ENCODE assay signal across 25 cellular contexts in genomic region chr3:17942856-17943255, GRCh38.
DNase-seq lines count a peak whose midpoint lies in the region; ATAC-seq, FAIRE-seq and TF ChIP-seq lines count a peak whose summit lies in the region.
"Had no signal": no experiment of that assay in that cellular context is flagged by ENCODE, and none has a peak within 500 bp of the region (broad histone marks: within the 10 kb centered on the region; RNA-seq: fewer than 3 reads in every experiment).

No MANE protein-coding gene starts in this region.

- FAIRE-seq in bronchial epithelial cell (lab: Jason Lieb, UNC): no peak

- dilution Hi-C loops in IMR-90 (cut with HindIII; ENCODE audit: low sequenced_read_pairs, unreplicated experiment): no loop called here

- DNase-seq in EL (peak; percentile 36), IMR-90 (no peak), bronchial epithelial cell (ENCODE audit: low read depth) (peak; percentile 55), trophoblast cell (peak; percentile 44 to 65), HPDE6-E6E7 (ENCODE audit: extremely low spot score) (no peak), inferior parietal cortex (ENCODE audit: extremely low spot score) (no peak), kidney glomerular epithelial cell (lab: John Stamatoyannopoulos, UW) (no peak), left ventricle myocardium superior (no peak)
- DNase-seq: activated CD4-positive, CD25-positive, alpha-beta regulatory T cell treated with anti-CD3 and anti-CD28 coated beads, Interleukin-2, amount 50 U/mL, for 72 hours; activated naive CD8-positive, alpha-beta T cell treated with anti-CD3 and anti-CD28 coated beads for 36 hours; COR-L47; dermis blood vessel endothelial cell; H7; Karpas-422; left lung; NCI-H1092 treated with DMSO at 0.1 percent for 48 hours; NCI-H2081 treated with DMSO at 0.1 percent for 48 hours; NCI-H510A; NK-92 treated with Interleukin-12 subunit alpha and Interleukin-12 subunit beta, amount 100 ng/mL, for 24 hours; occipital lobe; right cardiac atrium; RPMI8226 had no signal

- in situ Hi-C loops in IMR-90 (cut with MboI; ENCODE audit: low sequenced_read_pairs): no loop called here

- TF ChIP-seq RAD21 in IMR-90 (IDR thresholded peaks at IDR 0.05; ENCODE audit: low read length): no peak

- no peaks in the 10 kb centered on the region for H3K27me3 ChIP-seq in IMR-90 (ENCODE audit: control insufficient read depth, insufficient read depth, low read length)
- H3K27me3 ChIP-seq in bronchial epithelial cell (ENCODE audit: control insufficient read depth, insufficient read depth, low read length): no peaks in the 10 kb centered on the region
- no peaks in the 10 kb centered on the region for H3K27me3 ChIP-seq in trophoblast cell (ENCODE audit: insufficient read depth, low read length)
- H3K27me3 ChIP-seq: left lung had no signal

- H3K56ac ChIP-seq in IMR-90 (ENCODE audit: extremely low read depth, insufficient read depth, low read length): no peak overlapping the region

- no peak overlapping the region for H3K23ac ChIP-seq in IMR-90 (ENCODE audit: low read depth, low read length)
- no peak overlapping the region for H3K23ac ChIP-seq in trophoblast cell (ENCODE audit: low read length)

- 43% methylated on average over 1 of the region's 2 CpGs; no CpG with 5 or more reads in 1 of the 2 experiments for WGBS in IMR-90 (ENCODE audit: extremely low coverage in 2 of 2, insufficient read length in 1 of 2), 2 experiments
- WGBS in trophoblast cell (ENCODE audit: extremely low coverage, insufficient coverage, insufficient read length): no CpG with 5 or more reads among the region's 2 CpGs

- H2AFZ ChIP-seq in IMR-90 (replicated peaks; ENCODE audit: low read length, poor library complexity): no peak overlapping the region
- no peak overlapping the region for H2AFZ ChIP-seq in trophoblast cell (ENCODE audit: insufficient read depth, low read length, poor library complexity)

- no TSS peak for BruUV-seq in IMR-90 (replicated peaks; lab: Mats Ljungman, UMichigan)

- no peaks in the 10 kb centered on the region for H3K9me3 ChIP-seq in IMR-90 (ENCODE audit: control insufficient read depth, insufficient read depth, low read length)
- H3K9me3 ChIP-seq in trophoblast cell (ENCODE audit: insufficient read depth, low read depth, low read length): no peaks in the 10 kb centered on the region
- H3K9me3 ChIP-seq: left lung, thoracic aorta had no signal

- H2AK9ac ChIP-seq in IMR-90 (replicated peaks; ENCODE audit: low read depth, low read length, poor library complexity): no peak overlapping the region

- POLR2A ChIA-PET in IMR-90 (lab: Charles Lee; ENCODE audit: unreplicated experiment): no interaction called here

- CTCF ChIA-PET in IMR-90 (lab: Yijun Ruan, JAX): no interaction called here

- H3K4me1 ChIP-seq in IMR-90 (ENCODE audit: control insufficient read depth, insufficient read depth, low read length) (no peaks in the 10 kb centered on the region), trophoblast cell (ENCODE audit: control insufficient read depth in 1 of 2, insufficient read depth in 2 of 2, low read length in 2 of 2) (no peaks in the 10 kb centered on the region)
- H3K4me1 ChIP-seq: left lung had no signal

- no peak overlapping the region for H2AK5ac ChIP-seq in IMR-90 (ENCODE audit: low read depth, low read length)
- no peak overlapping the region for H2AK5ac ChIP-seq in trophoblast cell (ENCODE audit: low read length)

- H3K14ac ChIP-seq in IMR-90 (replicated peaks; ENCODE audit: low read depth, low read length): no peak overlapping the region
- H3K14ac ChIP-seq in trophoblast cell (ENCODE audit: low read length): no peak overlapping the region

- no peak overlapping the region for H2BK20ac ChIP-seq in IMR-90 (ENCODE audit: low read depth, low read length)

- no peak overlapping the region for H4K12ac ChIP-seq in trophoblast cell (ENCODE audit: low read depth, low read length)

- H3K79me2 ChIP-seq in trophoblast cell (ENCODE audit: control insufficient read depth, insufficient read depth, low read length, poor library complexity): no peaks in the 10 kb centered on the region

- H3K4ac ChIP-seq in IMR-90 (ENCODE audit: low read depth, low read length): no peak overlapping the region
- H3K4ac ChIP-seq in trophoblast cell (ENCODE audit: low read depth, low read length): no peak overlapping the region

- no peak overlapping the region for H2BK15ac ChIP-seq in IMR-90 (ENCODE audit: low read depth, low read length)

- no peaks in the 10 kb centered on the region for H3K9me1 ChIP-seq in IMR-90 (ENCODE audit: insufficient read depth, low read length)

- H4K8ac ChIP-seq in IMR-90 (ENCODE audit: low read depth in 2 of 2, low read length in 2 of 2) (no peak overlapping the region), trophoblast cell (ENCODE audit: low read depth, low read length) (no peak overlapping the region)

- H3K27ac ChIP-seq in IMR-90 (ENCODE audit: insufficient read depth, low read length) (no peak overlapping the region), trophoblast cell (ENCODE audit: low read depth, low read length) (no peak overlapping the region)
- H3K27ac ChIP-seq: HL-60, left lung, thoracic aorta had no signal

- no peak overlapping the region for H4K91ac ChIP-seq in IMR-90 (ENCODE audit: insufficient read depth, low read depth, low read length)
- H4K91ac ChIP-seq in trophoblast cell (ENCODE audit: low read depth, low read length): no peak overlapping the region

- TF ChIP-seq CTCF in IMR-90 (conservative IDR thresholded peaks at IDR 0.05; ENCODE audit: low read depth, low read length): no peak
- no peak for TF ChIP-seq CTCF in bronchial epithelial cell (IDR thresholded peaks at IDR 0.05; ENCODE audit: insufficient read depth, low read length, severe bottlenecking)

- H2BK12ac ChIP-seq in trophoblast cell (ENCODE audit: low read length): no peak overlapping the region

- no peak overlapping the region for H3K4me2 ChIP-seq in IMR-90 (ENCODE audit: low read depth, low read length)
- no peak overlapping the region for H3K4me2 ChIP-seq in trophoblast cell (ENCODE audit: low read length)

- H3K79me1 ChIP-seq in IMR-90 (ENCODE audit: low read depth in 1 of 2, low read length in 2 of 2): no peaks in the 10 kb centered on the region
- no peaks in the 10 kb centered on the region for H3K79me1 ChIP-seq in trophoblast cell (ENCODE audit: low read length)

- no peaks in the 10 kb centered on the region for H3K36me3 ChIP-seq in IMR-90 (ENCODE audit: control insufficient read depth, insufficient read depth, low read length)
- H3K36me3 ChIP-seq in bronchial epithelial cell (ENCODE audit: control insufficient read depth, insufficient read depth, low read length): no peaks in the 10 kb centered on the region
- no peaks in the 10 kb centered on the region for H3K36me3 ChIP-seq in trophoblast cell (ENCODE audit: control insufficient read depth in 1 of 2, insufficient read depth in 2 of 2, low read length in 2 of 2)
- H3K36me3 ChIP-seq: left lung, thoracic aorta had no signal

- H3K18ac ChIP-seq in IMR-90 (ENCODE audit: low read depth, low read length) (no peak overlapping the region), trophoblast cell (ENCODE audit: low read length) (no peak overlapping the region)

- intact Hi-C loops in IMR-90 (cut with micrococcal nuclease) (no loop called here), left ventricle myocardium superior (cut with micrococcal nuclease) (no loop called here)

- H4K5ac ChIP-seq in IMR-90 (ENCODE audit: low read depth, low read length): no peak overlapping the region

- ATAC-seq in IMR-90 (ENCODE audit: low read depth) (no peak), left ventricle myocardium superior (no peak)
- ATAC-seq: left lung; right cardiac atrium; stimulated activated effector memory CD8-positive, alpha-beta T cell treated with anti-CD3 and anti-CD28 coated beads, Interleukin-12 subunit alpha, Interleukin-12 subunit beta, amount 100 ng/mL, for 72 hours had no signal

- no peak overlapping the region for H3K9ac ChIP-seq in IMR-90 (ENCODE audit: low read depth, low read length)
- H3K9ac ChIP-seq in trophoblast cell (ENCODE audit: low read length): no peak overlapping the region

- no peaks in the 10 kb centered on the region for H4K20me1 ChIP-seq in IMR-90 (ENCODE audit: insufficient read depth, low read length)

- H2BK120ac ChIP-seq in IMR-90 (ENCODE audit: low read depth, low read length) (no peak overlapping the region), trophoblast cell (ENCODE audit: insufficient read depth, low read length, poor library complexity) (no peak overlapping the region)

- H3K4me3 ChIP-seq in IMR-90 (ENCODE audit: insufficient read depth, low read depth, low read length) (no peak overlapping the region), bronchial epithelial cell (ENCODE audit: low read depth, low read length) (no peak overlapping the region), trophoblast cell (ENCODE audit: low read depth, low read length) (no peak overlapping the region)
- H3K4me3 ChIP-seq: left lung, thoracic aorta had no signal

- no peak for TF ChIP-seq POLR2A in IMR-90 (IDR thresholded peaks at IDR 0.05; ENCODE audit: low read depth, low read length)

- H2BK5ac ChIP-seq in IMR-90 (ENCODE audit: low read depth, low read length, poor library complexity, severe bottlenecking) (no peak overlapping the region), trophoblast cell (ENCODE audit: low read depth, low read length, poor library complexity) (no peak overlapping the region)

TF ChIP-seq in IMR-90, 13 proteins besides CTCF, POLR2A, EP300 and RAD21:
- peak; percentile 61 for TF ChIP-seq MAFK (IDR thresholded peaks at IDR 0.05; ENCODE audit: low read depth, low read length)
- TF ChIP-seq USF2 (IDR thresholded peaks at IDR 0.05; ENCODE audit: low read depth, low read length): no peak

Comparison
In these comparisons a context has a peak if more than half of its experiments do, and no peak if none do; other contexts are left out.
1. DNase-seq: peak in EL (single experiment), bronchial epithelial cell (single experiment) and trophoblast cell (2 of 2); none in IMR-90 (single experiment), HPDE6-E6E7 (single experiment), inferior parietal cortex (single experiment), kidney glomerular epithelial cell (single experiment) and left ventricle myocardium superior (single experiment).